8 cellular contexts compared by ENCODE assay signal in genomic region chr4:99405433-99406115, GRCh38. TPM values are rescaled to one million over a fixed set of nuclear protein-coding genes. Genes with fewer than 3 reads are reported as not detected.
DNase-seq lines count a peak whose midpoint lies in the region; ATAC-seq and TF ChIP-seq lines count a peak whose summit lies in the region.

No MANE protein-coding gene starts in this region.

- peaks cover 5% of the 10 kb centered on the region for H3K4me1 Mint-ChIP-seq in T-helper 17 cell

- no peak overlapping the region for H3K4me3 Mint-ChIP-seq in T-helper 17 cell

- DNase-seq in NCI-H748 (lab: John Stamatoyannopoulos, UW; ENCODE audit: unreplicated experiment) (peak; percentile 46), NCI-H748 treated with DMSO at 0.1 percent for 48 hours (lab: John Stamatoyannopoulos, UW) (no peak), NCI-H1092 (lab: John Stamatoyannopoulos, UW) (peak; percentile 9), T-helper 17 cell (peak; percentile 17 to 44 (median 19)), amygdala (lab: John Stamatoyannopoulos, UW) (peak in 46 of 56 donors; percentile 1 to 81 (median 18)), right atrium auricular region (ENCODE audit: low spot score) (peak; percentile 83), gastrocnemius medialis (peak; percentile 37 to 55)

- no peaks in the 10 kb centered on the region for H3K27me3 ChIP-seq in right atrium auricular region
- H3K27me3 ChIP-seq in gastrocnemius medialis, result no peaks in the 10 kb centered on the region

- H3K4me3 ChIP-seq in right atrium auricular region (no peak overlapping the region), gastrocnemius medialis (no peak overlapping the region)

- no peaks in the 10 kb centered on the region for H3K9me3 ChIP-seq in T-helper 17 cell (ENCODE audit: control insufficient read depth, low read length, poor library complexity, severe bottlenecking)
- H3K9me3 ChIP-seq in right atrium auricular region, result no peaks in the 10 kb centered on the region
- no peaks in the 10 kb centered on the region for H3K9me3 ChIP-seq in gastrocnemius medialis

- H3K27ac ChIP-seq in right atrium auricular region (peak overlapping the region; percentile 60 to 82), gastrocnemius medialis (peak overlapping the region; percentile 56 to 71 (median 63))

- intact Hi-C loops in gastrocnemius medialis (cut with DNase I; ENCODE audit: low total_unique reads), result loop anchor here (1.0 to 5.0 kb wide), 3 partner anchors 203 to 408 kb away; partner anchors contain the start of gene METAP1

- H3K27ac Mint-ChIP-seq in T-helper 17 cell, result peak overlapping the region; percentile 61

- H3K36me3 Mint-ChIP-seq in T-helper 17 cell (ENCODE audit: low read depth), result no peaks in the 10 kb centered on the region

- in situ Hi-C loops in gastrocnemius medialis (cut with MboI; ENCODE audit: low sequenced_read_pairs in 4 of 4), result loop anchor here in 2 of 4 donors (10.0 to 25.0 kb wide), 3 partner anchors 201 to 468 kb away; partner anchors contain the start of genes EIF4E (in 1 of the 2) and METAP1 (in 1 of the 2)

- no peaks in the 10 kb centered on the region for H3K36me3 ChIP-seq in right atrium auricular region
- no peaks in the 10 kb centered on the region for H3K36me3 ChIP-seq in gastrocnemius medialis

- H3K4me1 ChIP-seq in right atrium auricular region, result peaks cover 0 to 9% of the 10 kb centered on the region in 2 donors
- H3K4me1 ChIP-seq in gastrocnemius medialis, result peaks cover 0 to 23% of the 10 kb centered on the region in 2 donors

- ATAC-seq in T-helper 17 cell (peak; percentile 73), gastrocnemius medialis (peak; percentile 74 to 84), HG03469 (IDR thresholded peaks at IDR 0.05; ENCODE audit: unreplicated experiment) (no peak)

- no peak for TF ChIP-seq POLR2A in gastrocnemius medialis (IDR thresholded peaks at IDR 0.05)

- peak; percentile 81 to 95 for TF ChIP-seq CTCF in right atrium auricular region (IDR thresholded peaks at IDR 0.05)
- TF ChIP-seq CTCF in gastrocnemius medialis (IDR thresholded peaks at IDR 0.05 in 4 of 5, conservative IDR thresholded peaks at IDR 0.05 in 1 of 5), result peak; percentile 94 to 96 (median 95)

- H3K27me3 Mint-ChIP-seq in T-helper 17 cell, result peaks cover 8% of the 10 kb centered on the region

RNA-seq across cellular contexts. Expression of gene ADH7, which starts 29.6 kb away (rescaled TPM):
- total RNA-seq in T-helper 17 cell (not detected), right atrium auricular region (not detected), gastrocnemius medialis (not detected)

RNA-seq across cellular contexts. Expression of gene ADH1C, which starts 53.0 kb away (rescaled TPM):
- not detected for total RNA-seq in T-helper 17 cell
- total RNA-seq in right atrium auricular region, result 10 to 100 TPM in 1 of 2 donors, 1 to 10 TPM in 1; 4.9 to 12.0 TPM
- 10 to 100 TPM; 16.1 to 30.6 (median 26.6) TPM for total RNA-seq in gastrocnemius medialis

Comparison
In these comparisons a context has a peak if more than half of its experiments do, and no peak if none do; other contexts are left out.
1. RNA of gene ADH1C, which starts 53.0 kb away (total RNA-seq): 16.1 to 30.6 TPM in gastrocnemius medialis and 4.9 to 12.0 TPM in right atrium auricular region; not detected in T-helper 17 cell; every median in the first group is over 4 times any median in the second.